ENCODE assay signal across 8 cellular contexts in genomic region chr1:43349594-43350306, GRCh38. TPM values are rescaled to one million over a fixed set of nuclear protein-coding genes. Genes with fewer than 3 reads are reported as not detected.
DNase-seq lines count a peak whose midpoint lies in the region; ATAC-seq and TF ChIP-seq lines count a peak whose summit lies in the region.

No MANE protein-coding gene starts in this region.

- intact Hi-C loops in CD8-positive, alpha-beta T cell (cut with DNase I, micrococcal nuclease): loop anchor here (1.0 to 10.0 kb wide), 6 partner anchors 9 to 625 kb away; partner anchors contain the start of genes CDC20 (in 2 of the 2), ATP6V0B (in 1 of the 2), B4GALT2 (in 1 of the 2) and DPH2 (in 1 of the 2)
- intact Hi-C loops in PC-9 (cut with micrococcal nuclease; ENCODE audit: unreplicated experiment): loop anchor here (1.0 to 2.0 kb wide), 3 partner anchors 18 to 79 kb away; partner anchors contain the start of gene C1orf210

- no peaks in the 10 kb centered on the region for H3K36me3 ChIP-seq in CD8-positive, alpha-beta T cell (ENCODE audit: insufficient read depth, low read length)
- H3K36me3 ChIP-seq in PC-9 (ENCODE audit: low read depth): no peaks in the 10 kb centered on the region
- no peaks in the 10 kb centered on the region for H3K36me3 ChIP-seq in endodermal cell (ENCODE audit: control insufficient read depth, insufficient read depth, low read length)

- H3K27ac Mint-ChIP-seq in CD8-positive, alpha-beta T cell: peak overlapping the region; percentile 90
- H3K27ac Mint-ChIP-seq in endodermal cell: peak overlapping the region; percentile 100
- H3K27ac Mint-ChIP-seq in natural killer cell treated with Interleukin-12 subunit alpha and Interleukin-12 subunit beta and Interleukin-15 and Interleukin-18, amount 100 ng/mL, for 72 hours: peak overlapping the region; percentile 11 to 66

- H3K79me2 ChIP-seq in PC-9 (ENCODE audit: low read depth): no peaks in the 10 kb centered on the region

- H3K36me3 Mint-ChIP-seq in CD8-positive, alpha-beta T cell: no peaks in the 10 kb centered on the region
- H3K36me3 Mint-ChIP-seq in endodermal cell (ENCODE audit: low read depth): no peaks in the 10 kb centered on the region
- no peaks in the 10 kb centered on the region for H3K36me3 Mint-ChIP-seq in natural killer cell treated with Interleukin-12 subunit alpha and Interleukin-12 subunit beta and Interleukin-15 and Interleukin-18, amount 100 ng/mL, for 72 hours

- ATAC-seq in CD8-positive, alpha-beta T cell: no peak
- ATAC-seq in natural killer cell treated with Interleukin-12 subunit alpha and Interleukin-12 subunit beta and Interleukin-15 and Interleukin-18, amount 100 ng/mL, for 72 hours: no peak
- no peak for ATAC-seq in HG03571 (IDR thresholded peaks at IDR 0.05; ENCODE audit: unreplicated experiment)
- ATAC-seq in HG03354 (IDR thresholded peaks at IDR 0.05; ENCODE audit: poor library complexity, severe bottlenecking, unreplicated experiment): no peak

- H3K27me3 Mint-ChIP-seq in CD8-positive, alpha-beta T cell (ENCODE audit: low read depth): no peaks in the 10 kb centered on the region
- H3K27me3 Mint-ChIP-seq in endodermal cell (ENCODE audit: insufficient read depth): no peaks in the 10 kb centered on the region
- H3K27me3 Mint-ChIP-seq in natural killer cell treated with Interleukin-12 subunit alpha and Interleukin-12 subunit beta and Interleukin-15 and Interleukin-18, amount 100 ng/mL, for 72 hours: no peaks in the 10 kb centered on the region

- H3K9me3 Mint-ChIP-seq in CD8-positive, alpha-beta T cell: no peaks in the 10 kb centered on the region
- no peaks in the 10 kb centered on the region for H3K9me3 Mint-ChIP-seq in endodermal cell
- no peaks in the 10 kb centered on the region for H3K9me3 Mint-ChIP-seq in natural killer cell treated with Interleukin-12 subunit alpha and Interleukin-12 subunit beta and Interleukin-15 and Interleukin-18, amount 100 ng/mL, for 72 hours

- no peaks in the 10 kb centered on the region for H3K4me1 ChIP-seq in CD8-positive, alpha-beta T cell (ENCODE audit: insufficient read depth, low read length)
- H3K4me1 ChIP-seq in PC-9 (replicated peaks; ENCODE audit: insufficient read depth) (peaks cover 41% of the 10 kb centered on the region), endodermal cell (ENCODE audit: control insufficient read depth, insufficient read depth, low read length) (peaks cover 12% of the 10 kb centered on the region)

- peak overlapping the region; percentile 69 for H3K27ac ChIP-seq in CD8-positive, alpha-beta T cell (ENCODE audit: low read depth, low read length)
- peak overlapping the region; percentile 94 for H3K27ac ChIP-seq in PC-9
- H3K27ac ChIP-seq in endodermal cell (ENCODE audit: low read depth, low read length): peak overlapping the region; percentile 92

- no peak overlapping the region for H3K4me3 ChIP-seq in CD8-positive, alpha-beta T cell (ENCODE audit: low read depth, low read length)
- H3K4me3 ChIP-seq in PC-9: peak overlapping the region; percentile 66
- peak overlapping the region; percentile 79 for H3K4me3 ChIP-seq in endodermal cell (ENCODE audit: low read length)

- POLR2A ChIA-PET in CD8-positive, alpha-beta T cell (lab: Charles Lee): no interaction called here
- POLR2A ChIA-PET in PC-9 (lab: Charles Lee; ENCODE audit: unreplicated experiment): interaction anchor here (0.6 kb wide), 3 partner anchors 9 to 177 kb away, joined by 3 to 11 read pairs (median 5); partner anchors contain the start of genes C1orf210, CFAP57 and EBNA1BP2

- no peak for DNase-seq in CD8-positive, alpha-beta T cell
- DNase-seq in PC-9 (no peak), endodermal cell (no peak), T-helper 9 cell (no peak), RKO (ENCODE audit: low spot score) (no peak)
- no peak for DNase-seq in natural killer cell treated with Interleukin-12 subunit alpha and Interleukin-12 subunit beta and Interleukin-15 and Interleukin-18, amount 100 ng/mL, for 72 hours (ENCODE audit: low spot score)

- WGBS in endodermal cell (ENCODE audit: insufficient coverage in 1 of 2, insufficient read length in 1 of 2), 2 experiments: 33 to 40% methylated on average over 9 to 11 of the region's 11 CpGs

- no peaks in the 10 kb centered on the region for H3K9me2 ChIP-seq in PC-9 (ENCODE audit: insufficient read depth)

- H3K4me1 Mint-ChIP-seq in CD8-positive, alpha-beta T cell (ENCODE audit: low read depth): peaks cover 13% of the 10 kb centered on the region
- H3K4me1 Mint-ChIP-seq in endodermal cell: peaks cover 34% of the 10 kb centered on the region
- peaks cover 6 to 13% of the 10 kb centered on the region in 2 donors for H3K4me1 Mint-ChIP-seq in natural killer cell treated with Interleukin-12 subunit alpha and Interleukin-12 subunit beta and Interleukin-15 and Interleukin-18, amount 100 ng/mL, for 72 hours (ENCODE audit: low read depth in 2 of 2)

- CTCF ChIA-PET in CD8-positive, alpha-beta T cell (lab: Charles Lee): interaction anchor here (1.0 kb wide), 1 partner anchor 21 kb away, joined by 3 read pairs; no protein-coding TSS in a partner anchor
- CTCF ChIA-PET in PC-9 (lab: Charles Lee): interaction anchor here (1.1 kb wide), 1 partner anchor 9 kb away, joined by 3 read pairs; the partner anchor contains the start of gene CDC20

- H3K9me3 ChIP-seq in CD8-positive, alpha-beta T cell (ENCODE audit: low read length): no peaks in the 10 kb centered on the region
- no peaks in the 10 kb centered on the region for H3K9me3 ChIP-seq in PC-9 (ENCODE audit: insufficient read depth, low read depth)
- no peaks in the 10 kb centered on the region for H3K9me3 ChIP-seq in endodermal cell (ENCODE audit: control insufficient read depth, low read length)

- H3K27me3 ChIP-seq in CD8-positive, alpha-beta T cell (ENCODE audit: insufficient read depth, low read length): no peaks in the 10 kb centered on the region
- H3K27me3 ChIP-seq in PC-9 (ENCODE audit: insufficient read depth, low read depth) (no peaks in the 10 kb centered on the region), endodermal cell (ENCODE audit: control insufficient read depth, insufficient read depth, low read length, poor library complexity, severe bottlenecking) (peaks cover 6% of the 10 kb centered on the region)

- peak overlapping the region; percentile 82 for H2AFZ ChIP-seq in PC-9

- peak overlapping the region; percentile 95 for H3K4me2 ChIP-seq in PC-9

- TF ChIP-seq CTCF in CD8-positive, alpha-beta T cell (IDR thresholded peaks at IDR 0.05): no peak
- TF ChIP-seq CTCF in PC-9 (conservative IDR thresholded peaks at IDR 0.05) (no peak), endodermal cell (conservative IDR thresholded peaks at IDR 0.05) (no peak)

- no peaks in the 10 kb centered on the region for H4K20me1 ChIP-seq in PC-9 (ENCODE audit: insufficient read depth)

- peaks cover 43% of the 10 kb centered on the region for H3F3A ChIP-seq in PC-9 (ENCODE audit: insufficient read depth, low read depth)

- H3K4me3 Mint-ChIP-seq in CD8-positive, alpha-beta T cell: peak overlapping the region; percentile 76
- peak overlapping the region; percentile 77 for H3K4me3 Mint-ChIP-seq in endodermal cell
- H3K4me3 Mint-ChIP-seq in natural killer cell treated with Interleukin-12 subunit alpha and Interleukin-12 subunit beta and Interleukin-15 and Interleukin-18, amount 100 ng/mL, for 72 hours: peak overlapping the region; percentile 51

- TSS peak; percentile 88 for BruUV-seq in PC-9 (replicated peaks; lab: Mats Ljungman, UMichigan)

- H3K9ac ChIP-seq in endodermal cell (ENCODE audit: extremely low read depth, low read length, poor library complexity, severe bottlenecking): peak overlapping the region; percentile 93

RNA-seq across cellular contexts. Expression of gene CDC20, which starts 9.0 kb away (rescaled TPM):
- total RNA-seq in CD8-positive, alpha-beta T cell: 1 to 10 TPM in 1 of 2 experiments, under 1 TPM in 1; 0.92 to 1.3 TPM
- total RNA-seq in PC-9 (2021) (180 and 229 TPM in 2 replicates), endodermal cell (100 to 1,000 TPM; 126 to 149 TPM)
- 183 TPM for polyA plus RNA-seq in endodermal cell (2013, experiment 1 of 2)
- 169 TPM for polyA plus RNA-seq in endodermal cell (2013, experiment 2 of 2)
- 100 to 1,000 TPM in 1 of 2 donors, 10 to 100 TPM in 1; 98.7 to 152 TPM for total RNA-seq in natural killer cell treated with Interleukin-12 subunit alpha and Interleukin-12 subunit beta and Interleukin-15 and Interleukin-18, amount 100 ng/mL, for 72 hours

RNA-seq across cellular contexts. Expression of gene MPL, which starts 12.1 kb away (rescaled TPM):
- total RNA-seq in CD8-positive, alpha-beta T cell: not detected
- total RNA-seq in PC-9 (2021) (0.76 and 1.6 TPM in 2 replicates), endodermal cell (1 to 10 TPM in 1 of 2 donors, under 1 TPM in 1; 0.64 to 1.2 TPM)
- polyA plus RNA-seq in endodermal cell (2013, experiment 1 of 2): not detected
- not detected for polyA plus RNA-seq in endodermal cell (2013, experiment 2 of 2)
- not detected for total RNA-seq in natural killer cell treated with Interleukin-12 subunit alpha and Interleukin-12 subunit beta and Interleukin-15 and Interleukin-18, amount 100 ng/mL, for 72 hours

RNA-seq across cellular contexts. Expression of gene ELOVL1, which starts 18.1 kb away (rescaled TPM):
- 10 to 100 TPM; 24.6 to 25.6 TPM for total RNA-seq in CD8-positive, alpha-beta T cell
- total RNA-seq in PC-9 (2021) (131 TPM in 2 replicates), endodermal cell (10 to 100 TPM; 24.4 to 28.3 TPM)
- polyA plus RNA-seq in endodermal cell (2013, experiment 1 of 2): 25.1 TPM
- polyA plus RNA-seq in endodermal cell (2013, experiment 2 of 2): 23.3 TPM
- total RNA-seq in natural killer cell treated with Interleukin-12 subunit alpha and Interleukin-12 subunit beta and Interleukin-15 and Interleukin-18, amount 100 ng/mL, for 72 hours: 100 to 1,000 TPM; 101 to 108 TPM

RNA-seq across cellular contexts. Expression of gene MED8, which starts 39.9 kb away (rescaled TPM):
- total RNA-seq in CD8-positive, alpha-beta T cell: 10 to 100 TPM; 18.8 to 20.2 TPM
- 54.8 and 56.0 TPM in 2 replicates for total RNA-seq in PC-9 (2021)
- 10 to 100 TPM; 16.1 to 18.8 TPM for total RNA-seq in endodermal cell
- polyA plus RNA-seq in endodermal cell (2013, experiment 1 of 2): 21.9 TPM
- 20.6 TPM for polyA plus RNA-seq in endodermal cell (2013, experiment 2 of 2)
- total RNA-seq in natural killer cell treated with Interleukin-12 subunit alpha and Interleukin-12 subunit beta and Interleukin-15 and Interleukin-18, amount 100 ng/mL, for 72 hours: 10 to 100 TPM; 42.6 to 57.9 TPM

RNA-seq across cellular contexts. Expression of gene SZT2, which starts 39.9 kb away (rescaled TPM):
- 10 to 100 TPM; 57.0 to 64.4 TPM for total RNA-seq in CD8-positive, alpha-beta T cell
- total RNA-seq in PC-9 (2021) (71.6 and 76.1 TPM in 2 replicates), endodermal cell (10 to 100 TPM; 55.6 to 59.7 TPM)
- polyA plus RNA-seq in endodermal cell (2013, experiment 1 of 2): 13.6 TPM
- polyA plus RNA-seq in endodermal cell (2013, experiment 2 of 2): 12.3 TPM
- 100 to 1,000 TPM in 1 of 2 donors, 10 to 100 TPM in 1; 73.3 to 119 TPM for total RNA-seq in natural killer cell treated with Interleukin-12 subunit alpha and Interleukin-12 subunit beta and Interleukin-15 and Interleukin-18, amount 100 ng/mL, for 72 hours

Comparison
In these comparisons a context has a peak if more than half of its experiments do, and no peak if none do; other contexts are left out.
1. H3K27ac Mint-ChIP-seq: peak in every context shown above with its lines; median percentile 100 in endodermal cell; 90 in CD8-positive, alpha-beta T cell; 38 in natural killer cell treated with Interleukin-12 subunit alpha and Interleukin-12 subunit beta and Interleukin-15 and Interleukin-18, amount 100 ng/mL, for 72 hours.
2. RNA of gene CDC20, which starts 9.0 kb away (total RNA-seq): 180 to 229 TPM in PC-9, 98.7 to 152 TPM in natural killer cell treated with Interleukin-12 subunit alpha and Interleukin-12 subunit beta and Interleukin-15 and Interleukin-18, amount 100 ng/mL, for 72 hours and 126 to 149 TPM in endodermal cell; 0.92 to 1.3 TPM in CD8-positive, alpha-beta T cell; every median in the first group is over 10 times any median in the second.
3. Peak in every context shown above with its lines, with median percentiles within 50 percentile points of each other: H3K27ac ChIP-seq and H3K4me3 Mint-ChIP-seq.